ENCODE assay signal across 22 cellular contexts in the genomic region with DNA sequence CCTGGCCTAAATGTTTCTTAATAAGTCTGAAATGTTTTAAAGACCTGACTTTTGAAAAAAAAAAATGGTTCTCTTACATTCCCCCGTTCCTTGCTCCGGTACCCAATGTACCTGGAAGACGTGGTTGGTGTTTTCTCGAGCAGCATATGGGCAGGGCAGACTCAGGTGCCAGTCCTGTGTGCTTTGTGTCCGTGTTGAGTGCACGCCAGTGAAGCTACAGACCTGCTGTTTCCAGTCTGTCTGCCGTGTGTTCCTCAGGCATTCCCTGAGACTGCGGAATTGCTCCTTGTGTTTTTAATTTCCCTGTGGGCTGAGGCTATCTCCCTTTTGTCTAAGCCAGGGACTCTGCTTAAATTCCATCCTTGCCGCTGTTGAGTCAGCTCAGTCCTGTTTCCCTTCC. TPM values are rescaled to one million over a fixed set of nuclear protein-coding genes. Genes with fewer than 3 reads are reported as not detected.
"Had no signal": no experiment of that assay in that cellular context is flagged by ENCODE, and none has a peak within 500 bp of the region (broad histone marks: within the 10 kb centered on the region; RNA-seq: fewer than 3 reads in every experiment).

No MANE protein-coding gene starts in this region.

- H3K4me3 Mint-ChIP-seq: activated T-helper 1 cell treated with anti-CD3 and anti-CD28 coated beads, Interleukin-12 subunit alpha, Interleukin-12 subunit beta, Interleukin-2, Interleukin-4 antibody, amounts not matched to agents 30 ng/mL and 10 ng/mL and 1 ng/mL, durations not matched to agents 14 hours and 24 hours and 36 hours; memory B cell; naive B cell had no signal

- H3K36me3 ChIP-seq: ovary had no signal

- FAIRE-seq: astrocyte, urothelium cell line had no signal

- H3K9me3 Mint-ChIP-seq: activated naive CD4-positive, alpha-beta T cell treated with anti-CD3 and anti-CD28 coated beads, Interleukin-2, amount 50 U/mL, for 72 hours; activated T-helper 1 cell treated with anti-CD3 and anti-CD28 coated beads, Interleukin-12 subunit alpha, Interleukin-12 subunit beta, Interleukin-2, Interleukin-4 antibody, amounts not matched to agents 30 ng/mL and 10 ng/mL and 1 ng/mL, durations not matched to agents 14 hours and 24 hours and 36 hours; memory B cell; naive B cell had no signal

- H3K4me1 ChIP-seq: breast epithelium, esophagus squamous epithelium, psoas muscle, tibial artery had no signal

- H3K27ac Mint-ChIP-seq: activated naive CD4-positive, alpha-beta T cell treated with anti-CD3 and anti-CD28 coated beads, Interleukin-2, amount 50 U/mL, for 72 hours; activated T-helper 1 cell treated with anti-CD3 and anti-CD28 coated beads, Interleukin-12 subunit alpha, Interleukin-12 subunit beta, Interleukin-2, Interleukin-4 antibody, amounts not matched to agents 30 ng/mL and 10 ng/mL and 1 ng/mL, durations not matched to agents 14 hours and 24 hours and 36 hours; memory B cell had no signal

- H3K4me3 ChIP-seq: adrenal gland, breast epithelium, esophagus squamous epithelium, mucosa of descending colon, ovary, psoas muscle, skin epidermis, tibial artery had no signal

- ATAC-seq: activated CD4-positive, CD25-positive, alpha-beta regulatory T cell treated with anti-CD3 and anti-CD28 coated beads, Interleukin-2, amount 50 U/mL, for 24 hours; activated naive CD4-positive, alpha-beta T cell treated with anti-CD3 and anti-CD28 coated beads, Interleukin-2, amount 50 U/mL, for 72 hours; mucosa of descending colon; psoas muscle; right cardiac atrium; stimulated activated naive CD8-positive, alpha-beta T cell treated with anti-CD3 and anti-CD28 coated beads, Interleukin-15, Interleukin-2, amounts not matched to agents 100 U/mL and 50 U/mL, for 24 hours had no signal

- DNase-seq: activated gamma-delta T cell treated with Interleukin-2 at 50 U/mL for 16 hours; adrenal gland; dermis blood vessel endothelial cell; effector memory CD4-positive, alpha-beta T cell; esophagus squamous epithelium; mucosa of descending colon; naive B cell; ovary; psoas muscle; stimulated activated naive CD8-positive, alpha-beta T cell treated with anti-CD3 and anti-CD28 coated beads, Interleukin-15, Interleukin-2, amounts not matched to agents 100 U/mL and 50 U/mL, for 24 hours; T1000; tibial artery had no signal

- H3K27ac ChIP-seq: adrenal gland, breast epithelium, esophagus squamous epithelium, ovary, psoas muscle, skin epidermis, tibial artery had no signal

- H3K9me3 ChIP-seq: adrenal gland, breast epithelium, esophagus squamous epithelium, mucosa of descending colon, ovary, psoas muscle, tibial artery had no signal

- H3K27me3 Mint-ChIP-seq: memory B cell, naive B cell had no signal

- H3K27me3 ChIP-seq: adrenal gland, breast epithelium, esophagus squamous epithelium, ovary, tibial artery had no signal

RNA-seq across cellular contexts. Expression of gene IL17C, which starts 11.7 kb away (rescaled TPM):
- total RNA-seq: activated naive CD4-positive, alpha-beta T cell treated with anti-CD3 and anti-CD28 coated beads, Interleukin-2, amount 50 U/mL, for 72 hours; activated T-helper 1 cell treated with anti-CD3 and anti-CD28 coated beads, Interleukin-12 subunit alpha, Interleukin-12 subunit beta, Interleukin-2, Interleukin-4 antibody, amounts not matched to agents 30 ng/mL and 10 ng/mL and 1 ng/mL, durations not matched to agents 14 hours and 24 hours and 36 hours; adrenal gland; breast epithelium; dermis blood vessel endothelial cell; liver; mucosa of descending colon; ovary; psoas muscle; right cardiac atrium had no signal
- polyA plus RNA-seq: adrenal gland, liver, ovary, psoas muscle, right cardiac atrium had no signal

RNA-seq across cellular contexts. Expression of gene SNAI3, which starts 59.7 kb away (rescaled TPM):
- total RNA-seq: dermis blood vessel endothelial cell had no signal
